In the genomic region with DNA sequence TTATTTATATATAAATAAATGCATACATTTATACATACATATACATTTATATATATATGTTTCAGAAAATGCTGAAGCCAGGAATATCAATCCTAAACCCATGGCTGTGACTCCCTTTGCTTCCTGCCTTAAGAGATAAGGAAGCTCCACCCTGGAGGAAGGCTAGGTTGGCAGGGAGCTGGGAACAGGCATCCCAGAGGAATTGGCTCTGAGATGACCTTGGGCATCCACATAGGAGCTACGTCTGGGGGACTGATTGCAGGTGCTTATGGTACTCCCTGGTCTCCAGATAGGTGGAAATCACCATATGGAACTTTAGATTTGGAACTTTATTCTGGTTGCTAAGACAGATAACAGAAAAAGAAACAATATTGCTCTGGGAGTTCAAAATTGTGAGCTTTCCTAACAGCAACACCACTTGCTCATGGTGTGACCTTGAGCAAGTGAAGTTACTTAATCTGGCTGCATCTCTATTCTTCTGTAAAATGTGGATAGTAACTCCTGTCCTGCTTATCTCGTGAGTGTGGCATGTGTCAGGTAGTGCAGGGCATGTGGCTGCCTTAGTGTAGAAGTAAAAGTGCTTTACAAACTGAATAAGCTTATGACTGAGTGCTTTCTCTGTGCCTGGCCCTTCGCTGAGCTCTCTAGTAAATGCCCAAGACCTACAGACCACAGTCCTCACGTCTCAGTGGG, we compare ENCODE assay signal across 21 cellular contexts.
"Had no signal": no experiment of that assay in that cellular context is flagged by ENCODE, and none has a peak within 500 bp of the region (broad histone marks: within the 10 kb centered on the region; RNA-seq: fewer than 3 reads in every experiment).

No MANE protein-coding gene starts in this region.

- H3K4me1 ChIP-seq: heart left ventricle, parathyroid adenoma, psoas muscle, thyroid gland had no signal

- H3K27me3 ChIP-seq: dorsolateral prefrontal cortex, heart left ventricle, neural progenitor cell, thyroid gland had no signal

- H3K9me3 Mint-ChIP-seq: neural progenitor cell had no signal

- FAIRE-seq: islet of Langerhans, urothelium cell line had no signal

- H2AFZ ChIP-seq: neural progenitor cell, parathyroid adenoma had no signal

- H3K36me3 ChIP-seq: heart left ventricle, neural progenitor cell, thyroid gland had no signal

- H3K9me3 ChIP-seq: heart left ventricle, mucosa of descending colon, psoas muscle, thyroid gland had no signal

- H3K4me3 ChIP-seq: dorsolateral prefrontal cortex, heart left ventricle, mucosa of descending colon, neural progenitor cell, psoas muscle, smooth muscle cell, thyroid gland had no signal

- H3K9ac ChIP-seq: neural progenitor cell, parathyroid adenoma had no signal

- H3K27me3 Mint-ChIP-seq: type B pancreatic cell had no signal

- H3K4me1 Mint-ChIP-seq: natural killer cell, neural progenitor cell had no signal

- H3K27ac ChIP-seq: dorsolateral prefrontal cortex, heart left ventricle, neural progenitor cell, parathyroid adenoma, psoas muscle, thyroid gland had no signal

- H3K4me2 ChIP-seq: neural progenitor cell, smooth muscle cell had no signal

- H3K79me2 ChIP-seq: parathyroid adenoma had no signal

- H3K36me3 Mint-ChIP-seq: natural killer cell, neural progenitor cell, type B pancreatic cell had no signal

- DNase-seq: cortex of kidney; dorsolateral prefrontal cortex; effector CD8-positive, alpha-beta T cell; foreskin melanocyte; heart left ventricle; hypothalamus; kidney glomerular epithelial cell; mucosa of descending colon; natural killer cell; nucleus accumbens; psoas muscle; retina; stimulated activated CD4-positive, alpha-beta T cell treated with anti-CD3 and anti-CD28 coated beads, Interleukin-2, amount 100 ng/mL, for 48 hours; stimulated activated naive CD4-positive, alpha-beta T cell treated with Interleukin-2 at 50 U/mL for 16 hours; thyroid gland had no signal

- ATAC-seq: heart left ventricle, mucosa of descending colon, natural killer cell, psoas muscle had no signal

- H3K4me3 Mint-ChIP-seq: natural killer cell, neural progenitor cell, type B pancreatic cell had no signal

- H3K27ac Mint-ChIP-seq: natural killer cell, neural progenitor cell, type B pancreatic cell had no signal
